Comparison of ENCODE assay signal across 13 cellular contexts in the genomic region with DNA sequence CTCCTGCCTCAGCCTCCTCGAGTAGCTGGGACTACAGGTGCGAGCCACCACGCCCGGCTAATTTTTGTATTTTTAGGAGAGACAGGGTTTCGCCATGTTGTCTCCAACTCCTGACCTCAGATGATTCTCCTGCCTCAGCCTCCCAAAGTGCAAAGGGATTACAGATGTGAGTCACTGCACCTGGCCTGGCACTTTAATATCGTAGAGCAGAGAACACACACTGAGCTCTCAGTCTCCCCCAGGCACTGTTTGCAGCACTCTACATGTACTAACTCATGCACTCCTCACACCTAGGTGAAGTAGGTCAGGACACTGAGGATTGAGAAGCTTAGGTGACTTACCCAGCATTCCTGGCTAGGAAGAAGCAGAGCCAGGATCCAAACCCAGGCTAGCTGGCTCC. TPM values are rescaled to one million over a fixed set of nuclear protein-coding genes. Genes with fewer than 3 reads are reported as not detected.
"Had no signal": no experiment of that assay in that cellular context is flagged by ENCODE, and none has a peak within 500 bp of the region (broad histone marks: within the 10 kb centered on the region; RNA-seq: fewer than 3 reads in every experiment).

No MANE protein-coding gene starts in this region.

- H3K9ac ChIP-seq: parathyroid adenoma had no signal

- H3K27ac ChIP-seq: cardiac muscle cell, gastrocnemius medialis, parathyroid adenoma, tibial artery had no signal

- H3K79me2 ChIP-seq: parathyroid adenoma had no signal

- H3K36me3 ChIP-seq: cardiac muscle cell, gastrocnemius medialis, tibial artery had no signal

- H3K4me3 ChIP-seq: cardiac muscle cell, gastrocnemius medialis, mucosa of descending colon, tibial artery had no signal

- H3K4me1 ChIP-seq: gastrocnemius medialis, parathyroid adenoma, tibial artery had no signal

- DNase-seq: activated effector memory CD4-positive, alpha-beta T cell treated with Interleukin-2 at 50 U/mL for 16 hours; cortex of kidney had no signal

- H3K9me3 ChIP-seq: gastrocnemius medialis, mucosa of descending colon, tibial artery had no signal

RNA-seq across cellular contexts. Expression of a gene that starts 15.0 kb away (rescaled TPM):
- total RNA-seq: skeletal muscle tissue had no signal

RNA-seq across cellular contexts. Expression of a gene that starts 46.6 kb away (rescaled TPM):
- total RNA-seq: activated CD4-positive, alpha-beta memory T cell treated with anti-CD3 and anti-CD28 coated beads for 36 hours; activated naive CD4-positive, alpha-beta T cell treated with anti-CD3 and anti-CD28 coated beads for 36 hours; mucosa of descending colon; pulmonary artery endothelial cell; right cardiac atrium; skeletal muscle tissue; ureter had no signal
- polyA plus RNA-seq: right cardiac atrium had no signal
